In the genomic region with DNA sequence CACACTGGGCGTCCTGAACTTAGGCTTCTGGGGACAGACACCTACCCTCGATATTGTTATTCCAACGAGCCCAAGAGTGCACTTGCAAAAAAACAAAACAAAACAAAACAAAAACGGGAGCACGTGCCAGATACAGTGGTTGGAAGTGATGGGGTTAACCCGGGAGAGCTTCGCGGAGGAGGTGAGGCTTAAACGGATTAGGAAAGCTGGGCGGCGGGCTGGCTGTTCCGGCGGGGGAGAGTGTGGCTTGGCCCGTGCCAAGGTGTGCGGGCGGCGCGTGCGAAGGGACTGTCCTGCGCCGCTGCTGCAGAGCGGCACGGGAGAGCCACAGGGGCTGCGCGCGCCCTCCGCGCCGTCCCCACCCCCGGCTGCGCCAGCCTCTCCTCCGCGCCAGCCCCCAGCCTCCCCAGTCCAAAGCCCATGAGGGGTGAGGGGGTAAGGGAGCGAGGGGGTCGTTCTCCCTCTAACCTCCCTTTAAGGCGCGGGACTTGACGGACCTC, we compare ENCODE assay signal across 8 cellular contexts. TPM values are rescaled to one million over a fixed set of nuclear protein-coding genes. Genes with fewer than 3 reads are reported as not detected.
DNase-seq lines count a peak whose midpoint lies in the region; ATAC-seq lines count a peak whose summit lies in the region.

No MANE protein-coding gene starts in this region.

- H3K36me3 Mint-ChIP-seq in activated T-cell treated with anti-CD3 and anti-CD28 coated beads, Interleukin-2, amount 50 U/mL, for 4 hours (ENCODE audit: insufficient read depth) = no peaks in the 10 kb centered on the region

- H3K27me3 ChIP-seq in iPS-20b (ENCODE audit: insufficient read depth, low read length) = peaks cover 84% of the 10 kb centered on the region
- H3K27me3 ChIP-seq in stomach smooth muscle (ENCODE audit: control insufficient read depth in 1 of 2, insufficient read depth in 2 of 2, low read length in 2 of 2) = peaks cover 62 to 76% of the 10 kb centered on the region in 2 donors

- H3K4me1 Mint-ChIP-seq in activated T-cell treated with anti-CD3 and anti-CD28 coated beads, Interleukin-2, amount 50 U/mL, for 4 hours (ENCODE audit: low read depth) = peaks cover 33% of the 10 kb centered on the region

- peak overlapping the region; percentile 86 for H3K4me3 Mint-ChIP-seq in activated T-cell treated with anti-CD3 and anti-CD28 coated beads, Interleukin-2, amount 50 U/mL, for 4 hours

- H3K4me1 ChIP-seq in iPS-20b (ENCODE audit: insufficient read depth, low read length) (peaks cover 6% of the 10 kb centered on the region; the same call in 1 of the 2 replicates), stomach smooth muscle (ENCODE audit: control insufficient read depth, insufficient read depth, low read length) (peaks cover 36% of the 10 kb centered on the region)

- no peaks in the 10 kb centered on the region for H3K9me3 Mint-ChIP-seq in activated T-cell treated with anti-CD3 and anti-CD28 coated beads, Interleukin-2, amount 50 U/mL, for 4 hours

- peak; percentile 58 for DNase-seq in NCI-H748 (lab: John Stamatoyannopoulos, UW; ENCODE audit: unreplicated experiment)
- no peak for DNase-seq in NCI-H748 treated with DMSO at 0.1 percent for 48 hours (lab: John Stamatoyannopoulos, UW)
- no peak for DNase-seq in activated T-cell treated with anti-CD3 and anti-CD28 coated beads, Interleukin-2, amount 50 U/mL, for 4 hours
- DNase-seq in GM03348 (ENCODE audit: low spot score) = no peak
- DNase-seq in stimulated activated CD4-positive, alpha-beta T cell treated with anti-CD3 and anti-CD28 coated beads, Interleukin-4, amount 100 ng/mL, for 24 hours = no peak

- H3K36me3 ChIP-seq in iPS-20b (ENCODE audit: insufficient read depth, low read depth, low read length) (no peaks in the 10 kb centered on the region), stomach smooth muscle (ENCODE audit: control insufficient read depth in 2 of 2, insufficient read depth in 2 of 2, low read length in 2 of 2) (no peaks in the 10 kb centered on the region)

- no peaks in the 10 kb centered on the region; the same call in 1 of the 2 replicates for H3K9me3 ChIP-seq in iPS-20b (ENCODE audit: insufficient read depth, low read depth, low read length)
- H3K9me3 ChIP-seq in stomach smooth muscle (ENCODE audit: control insufficient read depth in 2 of 2, low read length in 2 of 2) = no peaks in the 10 kb centered on the region

- peak; percentile 59 to 60 for ATAC-seq in activated T-cell treated with anti-CD3 and anti-CD28 coated beads, Interleukin-2, amount 50 U/mL, for 4 hours
- ATAC-seq in GM19351 (IDR thresholded peaks at IDR 0.05; ENCODE audit: unreplicated experiment) = no peak

- peaks cover 47% of the 10 kb centered on the region for H3K27me3 Mint-ChIP-seq in activated T-cell treated with anti-CD3 and anti-CD28 coated beads, Interleukin-2, amount 50 U/mL, for 4 hours (ENCODE audit: low read depth)

- H3K9ac ChIP-seq in iPS-20b (ENCODE audit: low read depth, low read length) (peak overlapping the region; percentile 71; the same call in 1 of the 2 replicates), stomach smooth muscle (ENCODE audit: low read length in 2 of 2) (no peak overlapping the region)

- H3K27ac ChIP-seq in iPS-20b (ENCODE audit: low read length) = no peak overlapping the region
- no peak overlapping the region for H3K27ac ChIP-seq in stomach smooth muscle (ENCODE audit: low read length)

- H3K4me3 ChIP-seq in iPS-20b (ENCODE audit: low read length) (peak overlapping the region; percentile 71), stomach smooth muscle (ENCODE audit: low read length in 2 of 2) (peak overlapping the region; percentile 34 to 60)

RNA-seq across cellular contexts. Expression of a gene that starts 1.5 kb away (rescaled TPM):
- total RNA-seq in activated T-cell treated with anti-CD3 and anti-CD28 coated beads, Interleukin-2, amount 50 U/mL, for 4 hours = under 1 TPM; 0.15 to 0.43 (median 0.18) TPM

RNA-seq across cellular contexts. Expression of a gene that starts 10.9 kb away (rescaled TPM):
- total RNA-seq in activated T-cell treated with anti-CD3 and anti-CD28 coated beads, Interleukin-2, amount 50 U/mL, for 4 hours = not detected

RNA-seq across cellular contexts. Expression of a gene that starts 17.9 kb away (rescaled TPM):
- total RNA-seq in activated T-cell treated with anti-CD3 and anti-CD28 coated beads, Interleukin-2, amount 50 U/mL, for 4 hours = under 1 TPM; 0.21 to 0.40 (median 0.22) TPM

RNA-seq across cellular contexts. Expression of a gene that starts 43.9 kb away (rescaled TPM):
- total RNA-seq in activated T-cell treated with anti-CD3 and anti-CD28 coated beads, Interleukin-2, amount 50 U/mL, for 4 hours = 1 to 10 TPM in 1 of 3 donors, under 1 TPM in 2; 0.71 to 1.1 (median 0.78) TPM

RNA-seq across cellular contexts. Expression of a gene that starts 47.1 kb away (rescaled TPM):
- 100 to 1,000 TPM; 162 to 201 (median 185) TPM for total RNA-seq in activated T-cell treated with anti-CD3 and anti-CD28 coated beads, Interleukin-2, amount 50 U/mL, for 4 hours
